17 cellular contexts compared by ENCODE assay signal in genomic region chr2:170712653-170713279, GRCh38. TPM values are rescaled to one million over a fixed set of nuclear protein-coding genes. Genes with fewer than 3 reads are reported as not detected.
DNase-seq lines count a peak whose midpoint lies in the region; ATAC-seq lines count a peak whose summit lies in the region.
"Had no signal": no experiment of that assay in that cellular context is flagged by ENCODE, and none has a peak within 500 bp of the region (broad histone marks: within the 10 kb centered on the region; RNA-seq: fewer than 3 reads in every experiment).

No MANE protein-coding gene starts in this region.

- H3K27me3 Mint-ChIP-seq in activated naive CD4-positive, alpha-beta T cell treated with anti-CD3 and anti-CD28 coated beads, Interleukin-2, amount 10 ng/mL, durations not matched to agents 7 days and 5 days = peaks cover 100% of the 10 kb centered on the region

- CTCF ChIA-PET in activated naive CD4-positive, alpha-beta T cell treated with anti-CD3 and anti-CD28 coated beads, Interleukin-2, amount 10 ng/mL, durations not matched to agents 7 days and 5 days (lab: Charles Lee) = interaction anchor here (1.0 to 2.8 kb wide), 4 partner anchors 100 to 109 kb away, joined by 4 to 13 read pairs (median 5); no protein-coding TSS in a partner anchor

- H3K4me1 ChIP-seq in iPS-20b (ENCODE audit: insufficient read depth, low read length) = peaks cover 6% of the 10 kb centered on the region
- peaks cover 19% of the 10 kb centered on the region for H3K4me1 ChIP-seq in thymus (ENCODE audit: control insufficient read depth, insufficient read depth, low read length)

- DNase-seq in activated naive CD4-positive, alpha-beta T cell treated with anti-CD3 and anti-CD28 coated beads, Interleukin-2, amount 10 ng/mL, durations not matched to agents 7 days and 5 days = no peak
- no peak for DNase-seq in activated naive CD4-positive, alpha-beta T cell treated with Interleukin-2 at 50 U/mL for 16 hours
- peak; percentile 35 for DNase-seq in SW480 (ENCODE audit: low spot score)
- DNase-seq in dedifferentiated amniotic fluid mesenchymal stem cell (ENCODE audit: extremely low spot score) = no peak
- DNase-seq: anterior cingulate cortex, cortex of kidney, esophagus squamous epithelium, Kasumi-1, left ventricle myocardium inferior, NCI-H446 treated with DMSO at 0.1 percent for 48 hours, OCI-M1, WERI-Rb-1 had no signal

- H3K4me3 ChIP-seq in iPS-20b (ENCODE audit: low read length) (peak overlapping the region; percentile 44), thymus (ENCODE audit: low read length) (peak overlapping the region; percentile 45)
- H3K4me3 ChIP-seq: SK-N-MC had no signal

- H3K9me3 ChIP-seq in iPS-20b (ENCODE audit: insufficient read depth, low read depth, low read length) = no peaks in the 10 kb centered on the region; the same call in 1 of the 2 replicates
- H3K9me3 ChIP-seq in thymus (ENCODE audit: control insufficient read depth) = peaks cover 1% of the 10 kb centered on the region
- H3K9me3 ChIP-seq: esophagus squamous epithelium, left ventricle myocardium inferior had no signal

- H3K4me3 Mint-ChIP-seq in activated naive CD4-positive, alpha-beta T cell treated with anti-CD3 and anti-CD28 coated beads, Interleukin-2, amount 10 ng/mL, durations not matched to agents 7 days and 5 days = peak overlapping the region; percentile 33

- H3K27me3 ChIP-seq in iPS-20b (ENCODE audit: insufficient read depth, low read length) (peaks cover 100% of the 10 kb centered on the region), thymus (ENCODE audit: control insufficient read depth, insufficient read depth) (peaks cover 82% of the 10 kb centered on the region)

- H3K27ac ChIP-seq in iPS-20b (ENCODE audit: low read length) (no peak overlapping the region), thymus (ENCODE audit: low read depth) (no peak overlapping the region)
- H3K27ac ChIP-seq: left ventricle myocardium inferior, SK-N-MC, WERI-Rb-1 had no signal

- peaks cover 3% of the 10 kb centered on the region for H3K36me3 Mint-ChIP-seq in activated naive CD4-positive, alpha-beta T cell treated with anti-CD3 and anti-CD28 coated beads, Interleukin-2, amount 10 ng/mL, durations not matched to agents 7 days and 5 days

- ATAC-seq in GM21367 (IDR thresholded peaks at IDR 0.05; ENCODE audit: unreplicated experiment) (no peak), GM21576 (IDR thresholded peaks at IDR 0.05; ENCODE audit: unreplicated experiment) (no peak)

- H3K27ac Mint-ChIP-seq in activated naive CD4-positive, alpha-beta T cell treated with anti-CD3 and anti-CD28 coated beads, Interleukin-2, amount 10 ng/mL, durations not matched to agents 7 days and 5 days = peak overlapping the region; percentile 42

- WGBS in thymus = 15% methylated on average over 21 of the region's 21 CpGs

- H3K36me3 ChIP-seq in iPS-20b (ENCODE audit: insufficient read depth, low read depth, low read length) = no peaks in the 10 kb centered on the region
- H3K36me3 ChIP-seq in thymus (ENCODE audit: control insufficient read depth, insufficient read depth) = no peaks in the 10 kb centered on the region
- H3K36me3 ChIP-seq: esophagus squamous epithelium, left ventricle myocardium inferior, WERI-Rb-1 had no signal

- H3K9ac ChIP-seq in iPS-20b (ENCODE audit: low read depth, low read length) = no peak overlapping the region

- H3K4me1 Mint-ChIP-seq in activated naive CD4-positive, alpha-beta T cell treated with anti-CD3 and anti-CD28 coated beads, Interleukin-2, amount 10 ng/mL, durations not matched to agents 7 days and 5 days = peaks cover 27% of the 10 kb centered on the region

- no peaks in the 10 kb centered on the region for H3K9me3 Mint-ChIP-seq in activated naive CD4-positive, alpha-beta T cell treated with anti-CD3 and anti-CD28 coated beads, Interleukin-2, amount 10 ng/mL, durations not matched to agents 7 days and 5 days

RNA-seq across cellular contexts. Expression of gene SP5, which starts 2.4 kb away (rescaled TPM):
- polyA plus RNA-seq in thymus = 0.55 TPM

RNA-seq across cellular contexts. Expression of gene ERICH2, which starts 57.4 kb away (rescaled TPM):
- 0.52 TPM for polyA plus RNA-seq in thymus
